ENCODE assay signal across 11 cellular contexts in the genomic region with DNA sequence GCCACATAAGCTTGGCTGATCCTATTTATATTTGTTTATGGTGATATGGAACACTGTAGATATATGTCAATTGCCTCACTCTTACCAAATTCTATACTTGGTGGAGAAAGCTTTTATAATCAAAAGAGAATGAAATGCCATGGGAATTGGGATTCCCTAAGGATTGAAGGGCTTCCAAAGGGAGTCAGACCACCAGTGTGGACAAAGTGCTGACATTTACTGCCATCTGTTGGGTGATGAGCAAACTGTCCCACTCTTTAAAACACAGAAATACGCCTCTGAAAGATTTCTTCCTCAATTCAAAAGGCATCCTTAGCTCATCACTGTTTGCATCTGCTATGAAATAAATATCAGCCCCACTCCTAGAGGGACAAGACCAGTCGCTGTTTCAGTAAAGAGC. TPM values are rescaled to one million over a fixed set of nuclear protein-coding genes. Genes with fewer than 3 reads are reported as not detected.
DNase-seq lines count a peak whose midpoint lies in the region; ATAC-seq, FAIRE-seq and TF ChIP-seq lines count a peak whose summit lies in the region.
"Had no signal": no experiment of that assay in that cellular context is flagged by ENCODE, and none has a peak within 500 bp of the region (broad histone marks: within the 10 kb centered on the region; RNA-seq: fewer than 3 reads in every experiment).

No MANE protein-coding gene starts in this region.

- H4K8ac ChIP-seq in H1 (ENCODE audit: extremely low read depth, insufficient read depth, low read length) = no peak overlapping the region

- TF ChIP-seq EP300 in H1 (IDR thresholded peaks at IDR 0.05; ENCODE audit: borderline replicate concordance in 1 of 2, low read depth in 2 of 2, low read length in 2 of 2) = no peak

- H4K91ac ChIP-seq in H1 (replicated peaks; ENCODE audit: insufficient read length, low read length) = no peak overlapping the region

- H2BK120ac ChIP-seq in H1 (replicated peaks; ENCODE audit: low read depth, low read length) = no peak overlapping the region

- no peak overlapping the region for H2BK12ac ChIP-seq in H1 (ENCODE audit: low read depth, low read length)

- no peak overlapping the region for H3K9ac ChIP-seq in H1 (replicated peaks in 1 of 4; ENCODE audit: extremely low read depth in 1 of 4, low read depth in 3 of 4, low read length in 3 of 4)

- no peak overlapping the region for H2BK20ac ChIP-seq in H1 (ENCODE audit: low read length)

- CTCF ChIA-PET in H1 (lab: Charles Lee; ENCODE audit: partially characterized antibody) = interaction anchor here (0.6 to 3.6 kb wide), 22 partner anchors 8 to 752 kb away, joined by 3 to 24 read pairs (median 4); no protein-coding TSS in a partner anchor

- H3K36me3 ChIP-seq in heart right ventricle = no peaks in the 10 kb centered on the region
- no peaks in the 10 kb centered on the region for H3K36me3 ChIP-seq in H1 (ENCODE audit: control insufficient read depth in 2 of 4, insufficient read depth in 4 of 4, low read length in 3 of 4)
- H3K36me3 ChIP-seq in upper lobe of right lung = no peaks in the 10 kb centered on the region

- H3K4me1 Mint-ChIP-seq in mesothelial cell of epicardium = no peaks in the 10 kb centered on the region
- H3K4me1 Mint-ChIP-seq: activated T-helper 17 cell treated with anti-CD3 and anti-CD28 coated beads, Interleukin-2, amount 50 U/mL, for 72 hours had no signal

- H3K4me1 ChIP-seq in heart right ventricle = peaks cover 0 to 6% (median 0%) of the 10 kb centered on the region in 9 donors
- H3K4me1 ChIP-seq in H1 (replicated peaks in 1 of 4; ENCODE audit: control insufficient read depth in 3 of 4, insufficient read depth in 4 of 4, low read length in 3 of 4) = no peaks in the 10 kb centered on the region
- H3K4me1 ChIP-seq in upper lobe of right lung = no peaks in the 10 kb centered on the region

- no peak overlapping the region for H3K4ac ChIP-seq in H1 (replicated peaks; ENCODE audit: insufficient read length, low read depth, low read length)

- no peak for TF ChIP-seq POLR2A in H1 (IDR thresholded peaks at IDR 0.05; ENCODE audit: control extremely low read depth in 1 of 2, low read depth in 2 of 2, low read length in 2 of 2)

- POLR2A ChIA-PET in H1 (lab: Charles Lee; ENCODE audit: partially characterized antibody) = interaction anchor here (1.3 kb wide), 1 partner anchor 16 kb away, joined by 3 read pairs; no protein-coding TSS in a partner anchor

- H3K23ac ChIP-seq in H1 (ENCODE audit: insufficient read length) = no peak overlapping the region

- H2AFZ ChIP-seq in H1 (ENCODE audit: low read length) = no peak overlapping the region

- 73 to 76% methylated on average over 2 of the region's 2 CpGs for WGBS in heart right ventricle, 2 donors
- 61% methylated on average over 2 of the region's 2 CpGs; no CpG with 5 or more reads in 1 of the 2 experiments for WGBS in H1 (ENCODE audit: extremely low coverage in 1 of 2, insufficient coverage in 1 of 2, insufficient read length in 1 of 2, insufficient replicate concordance in 2 of 2, low coverage in 1 of 2, low lambda C conversion rate in 2 of 2, missing lambda C conversion rate in 1 of 2), 2 experiments

- H3K79me2 ChIP-seq in H1 (ENCODE audit: control insufficient read depth in 1 of 2, insufficient read depth in 2 of 2, low read length in 2 of 2) = no peaks in the 10 kb centered on the region

- no peak overlapping the region for H3K27ac Mint-ChIP-seq in mesothelial cell of epicardium
- H3K27ac Mint-ChIP-seq: activated T-helper 17 cell treated with anti-CD3 and anti-CD28 coated beads, Interleukin-2, amount 50 U/mL, for 72 hours had no signal

- TF ChIP-seq CTCF in heart right ventricle (IDR thresholded peaks at IDR 0.05) (peak in 6 of 9 donors; percentile 22 to 48 (median 39)), H1 (IDR thresholded peaks at IDR 0.05; ENCODE audit: control extremely low read depth in 1 of 3, insufficient read depth in 1 of 3, low read depth in 1 of 3, low read length in 3 of 3) (peak; percentile 2 to 64 (median 52); a peak in 3 of 4 replicates), upper lobe of right lung (IDR thresholded peaks at IDR 0.05) (peak; percentile 34), mesothelial cell of epicardium (IDR thresholded peaks at IDR 0.05; ENCODE audit: unreplicated experiment) (no peak)

- H3K27ac ChIP-seq in heart right ventricle (no peak overlapping the region), H1 (ENCODE audit: low read depth, low read length) (no peak overlapping the region), upper lobe of right lung (no peak overlapping the region)

- H3K4me3 ChIP-seq in heart right ventricle = no peak overlapping the region
- no peak overlapping the region for H3K4me3 ChIP-seq in H1 (ENCODE audit: extremely low read depth in 1 of 4, insufficient read depth in 2 of 4, low read depth in 3 of 4, low read length in 4 of 4)
- no peak overlapping the region for H3K4me3 ChIP-seq in upper lobe of right lung

- peak; percentile 74 to 75 for TF ChIP-seq RAD21 in H1 (IDR thresholded peaks at IDR 0.05 in 1 of 2, conservative IDR thresholded peaks at IDR 0.05 in 1 of 2; ENCODE audit: low read depth in 2 of 2, low read length in 2 of 2)

- DNase-seq in heart right ventricle (no peak), left ventricle myocardium superior (no peak), NCI-H2227 treated with DMSO at 0.1 percent for 48 hours (lab: John Stamatoyannopoulos, UW) (peak; percentile 41), H1 (ENCODE audit: low read depth in 1 of 2, low spot score in 2 of 2) (no peak), upper lobe of right lung (no peak), GF-D8 (lab: John Stamatoyannopoulos, UW) (no peak), mesothelial cell of epicardium (ENCODE audit: low spot score in 2 of 2, unreplicated experiment in 2 of 2) (no peak)
- DNase-seq: NCI-H1048 had no signal

- H3K23me2 ChIP-seq in H1 (ENCODE audit: low read depth, low read length) = no peaks in the 10 kb centered on the region

- FAIRE-seq in H1 (lab: Jason Lieb, UNC) = peak; percentile 80
- FAIRE-seq: G401.6 had no signal

- H3K9me3 ChIP-seq in heart right ventricle (no peaks in the 10 kb centered on the region), H1 (ENCODE audit: insufficient read depth in 2 of 2, low read depth in 1 of 2, low read length in 1 of 2) (no peaks in the 10 kb centered on the region), upper lobe of right lung (no peaks in the 10 kb centered on the region)

- no peak overlapping the region for H3K14ac ChIP-seq in H1 (ENCODE audit: insufficient read length)

- H3K79me1 ChIP-seq in H1 (ENCODE audit: low read depth, low read length) = no peaks in the 10 kb centered on the region

- H3K9me3 Mint-ChIP-seq in mesothelial cell of epicardium = no peaks in the 10 kb centered on the region
- H3K9me3 Mint-ChIP-seq: activated T-helper 17 cell treated with anti-CD3 and anti-CD28 coated beads, Interleukin-2, amount 50 U/mL, for 72 hours had no signal

- H3K27me3 ChIP-seq in heart right ventricle (peaks cover 0 to 49% (median 18%) of the 10 kb centered on the region in 7 donors), H1 (replicated peaks in 1 of 4; ENCODE audit: control insufficient read depth in 3 of 4, extremely low read depth in 1 of 4, insufficient read depth in 3 of 4, low read length in 3 of 4) (peaks cover 9 to 26% (median 16%) of the 10 kb centered on the region in 4 experiments), upper lobe of right lung (peaks cover 12% of the 10 kb centered on the region)

- intact Hi-C loops in heart right ventricle (cut with DNase I) = no loop called here
- intact Hi-C loops in left ventricle myocardium superior (cut with micrococcal nuclease) = no loop called here
- intact Hi-C loops in upper lobe of right lung (cut with DNase I) = no loop called here

- ATAC-seq in heart right ventricle (no peak), left ventricle myocardium superior (no peak), upper lobe of right lung (no peak), GM21447 (IDR thresholded peaks at IDR 0.05; ENCODE audit: unreplicated experiment) (no peak)
- ATAC-seq: activated T-helper 17 cell treated with anti-CD3 and anti-CD28 coated beads, Interleukin-2, amount 50 U/mL, for 72 hours had no signal

- H4K5ac ChIP-seq in H1 (ENCODE audit: insufficient read length, low read depth, low read length) = no peak overlapping the region

- H4K20me1 ChIP-seq in H1 (replicated peaks in 1 of 2; ENCODE audit: control insufficient read depth in 1 of 2, insufficient read depth in 2 of 2, low read length in 2 of 2) = no peaks in the 10 kb centered on the region

- H3K36me3 Mint-ChIP-seq in mesothelial cell of epicardium = no peaks in the 10 kb centered on the region

- no peak overlapping the region for H3K4me2 ChIP-seq in H1 (ENCODE audit: insufficient read depth in 1 of 2, low read depth in 2 of 2, low read length in 2 of 2)

- no peak overlapping the region for H3K56ac ChIP-seq in H1 (replicated peaks; ENCODE audit: insufficient read length, low read depth, low read length)

- no peak overlapping the region for H2BK5ac ChIP-seq in H1 (ENCODE audit: low read depth, low read length)

- H3K18ac ChIP-seq in H1 (ENCODE audit: extremely low read depth, low read length) = no peak overlapping the region

- H2BK15ac ChIP-seq in H1 (ENCODE audit: low read length) = no peak overlapping the region

- no peak overlapping the region for H2AK5ac ChIP-seq in H1 (ENCODE audit: low read depth, low read length)

- peaks cover 57% of the 10 kb centered on the region for H3K27me3 Mint-ChIP-seq in mesothelial cell of epicardium (ENCODE audit: low read depth)

- H3K4me3 Mint-ChIP-seq in mesothelial cell of epicardium = no peak overlapping the region
- H3K4me3 Mint-ChIP-seq: activated T-helper 17 cell treated with anti-CD3 and anti-CD28 coated beads, Interleukin-2, amount 50 U/mL, for 72 hours had no signal

TF ChIP-seq in H1, 55 proteins besides CTCF, POLR2A, EP300 and RAD21:
- no peak for TF ChIP-seq SIX5 (IDR thresholded peaks at IDR 0.05; ENCODE audit: low read depth, low read length)

RNA-seq across cellular contexts. Expression of gene SLC1A2, which starts 7.1 kb away (rescaled TPM):
- total RNA-seq in heart right ventricle (10 to 100 TPM in 2 of 10 donors, 1 to 10 TPM in 8; 2.8 to 25.8 (median 3.8) TPM), left ventricle myocardium superior (2.7 TPM), upper lobe of right lung (2.5 TPM), mesothelial cell of epicardium (1.9 TPM in 3 replicates)
- polyA plus RNA-seq in heart right ventricle (1 to 10 TPM in 1 of 2 donors, under 1 TPM in 1; 0.29 to 2.3 TPM), H1 (2011; rRNA removed) (0.28 and 0.57 TPM in 2 replicates)
- total RNA-seq in H1 (2021; fragmentation: NEBNext Ultra II Directional; extraction: Animal tissue kit (Norgen Biotek cat#: 25700)) = 1.2 and 1.4 TPM in 2 replicates
- polyA plus RNA-seq in H1 (2011; cell fraction: cytosol; rRNA removed) = 0.57 TPM
- 0.88 TPM for polyA plus RNA-seq in H1 (2011; cell fraction: nucleus; rRNA removed)
- 0.84 to 1.3 TPM (median 1.1 TPM) in 4 replicates for polyA plus RNA-seq in H1 (2012, experiment 1 of 2)
- 0.16 TPM for polyA plus RNA-seq in H1 (2012, experiment 2 of 2)
- 0.47 TPM for polyA plus RNA-seq in H1 (2013, experiment 1 of 2)
- 0.31 TPM for polyA plus RNA-seq in H1 (2013, experiment 2 of 2)
- 8.1 and 14.3 TPM in 2 replicates for polyA minus RNA-seq in H1 (2011; rRNA and poly(A)+ RNA removed)
- 1.1 TPM for polyA minus RNA-seq in H1 (2011; cell fraction: cytosol; rRNA and poly(A)+ RNA removed)
- 4.4 TPM for polyA minus RNA-seq in H1 (2011; cell fraction: nucleus; rRNA and poly(A)+ RNA removed)
- total RNA-seq: activated T-helper 17 cell treated with anti-CD3 and anti-CD28 coated beads, Interleukin-2, amount 50 U/mL, for 72 hours had no signal
